1 cellular context compared by ENCODE assay signal in the genomic region with DNA sequence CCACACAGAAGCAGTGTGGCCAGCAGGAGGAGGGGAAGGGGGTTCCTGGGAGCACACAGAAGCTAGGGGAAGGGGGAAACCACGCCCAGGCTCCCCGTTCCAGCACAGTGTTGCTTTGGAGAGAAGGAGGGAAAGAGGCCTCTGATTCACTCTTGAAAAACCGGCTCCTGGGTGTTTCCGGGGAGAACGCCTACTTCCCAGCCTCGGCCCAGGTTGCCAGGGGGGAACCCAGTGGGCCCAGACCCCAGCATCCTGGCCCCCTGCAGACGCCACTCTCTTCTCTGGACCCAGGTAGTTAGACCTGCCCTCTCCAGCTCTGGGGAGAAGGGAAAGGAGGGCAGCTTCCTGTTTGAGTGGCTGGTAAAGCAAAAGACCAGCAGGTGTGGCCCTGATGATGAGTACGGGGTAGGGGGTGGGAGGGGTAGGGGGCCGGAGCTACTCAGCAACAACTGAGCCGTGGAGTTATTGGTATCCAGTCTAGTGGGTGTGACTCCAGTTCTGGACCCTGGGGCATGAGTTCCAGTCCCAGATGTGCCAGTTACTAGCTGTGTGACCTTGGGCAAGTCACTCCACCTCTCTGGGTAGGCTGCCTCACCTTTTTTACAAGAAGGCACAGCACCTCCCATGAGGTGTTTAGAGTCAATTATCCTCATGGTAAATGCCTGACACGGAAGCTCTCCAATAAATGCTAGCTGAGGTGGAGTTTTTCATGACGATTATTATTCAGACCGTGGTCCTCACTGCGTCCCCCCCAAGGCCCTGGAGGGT.
A peak's percentile ranks its signal among the peaks of the same experiment; 100 is the strongest.
TF ChIP-seq lines count a peak whose summit lies in the region.

No MANE protein-coding gene starts in this region.

TF ChIP-seq in K562, 482 proteins besides CTCF, POLR2A, EP300 and RAD21:
- no peak for TF ChIP-seq ZBTB17 (CRISPR knock-in tag; IDR thresholded peaks at IDR 0.05)
- peak; percentile 74 for TF ChIP-seq ZFP36 (IDR thresholded peaks at IDR 0.05; ENCODE audit: low read depth, low read length, partially characterized antibody)
- TF ChIP-seq, protein P1, sequence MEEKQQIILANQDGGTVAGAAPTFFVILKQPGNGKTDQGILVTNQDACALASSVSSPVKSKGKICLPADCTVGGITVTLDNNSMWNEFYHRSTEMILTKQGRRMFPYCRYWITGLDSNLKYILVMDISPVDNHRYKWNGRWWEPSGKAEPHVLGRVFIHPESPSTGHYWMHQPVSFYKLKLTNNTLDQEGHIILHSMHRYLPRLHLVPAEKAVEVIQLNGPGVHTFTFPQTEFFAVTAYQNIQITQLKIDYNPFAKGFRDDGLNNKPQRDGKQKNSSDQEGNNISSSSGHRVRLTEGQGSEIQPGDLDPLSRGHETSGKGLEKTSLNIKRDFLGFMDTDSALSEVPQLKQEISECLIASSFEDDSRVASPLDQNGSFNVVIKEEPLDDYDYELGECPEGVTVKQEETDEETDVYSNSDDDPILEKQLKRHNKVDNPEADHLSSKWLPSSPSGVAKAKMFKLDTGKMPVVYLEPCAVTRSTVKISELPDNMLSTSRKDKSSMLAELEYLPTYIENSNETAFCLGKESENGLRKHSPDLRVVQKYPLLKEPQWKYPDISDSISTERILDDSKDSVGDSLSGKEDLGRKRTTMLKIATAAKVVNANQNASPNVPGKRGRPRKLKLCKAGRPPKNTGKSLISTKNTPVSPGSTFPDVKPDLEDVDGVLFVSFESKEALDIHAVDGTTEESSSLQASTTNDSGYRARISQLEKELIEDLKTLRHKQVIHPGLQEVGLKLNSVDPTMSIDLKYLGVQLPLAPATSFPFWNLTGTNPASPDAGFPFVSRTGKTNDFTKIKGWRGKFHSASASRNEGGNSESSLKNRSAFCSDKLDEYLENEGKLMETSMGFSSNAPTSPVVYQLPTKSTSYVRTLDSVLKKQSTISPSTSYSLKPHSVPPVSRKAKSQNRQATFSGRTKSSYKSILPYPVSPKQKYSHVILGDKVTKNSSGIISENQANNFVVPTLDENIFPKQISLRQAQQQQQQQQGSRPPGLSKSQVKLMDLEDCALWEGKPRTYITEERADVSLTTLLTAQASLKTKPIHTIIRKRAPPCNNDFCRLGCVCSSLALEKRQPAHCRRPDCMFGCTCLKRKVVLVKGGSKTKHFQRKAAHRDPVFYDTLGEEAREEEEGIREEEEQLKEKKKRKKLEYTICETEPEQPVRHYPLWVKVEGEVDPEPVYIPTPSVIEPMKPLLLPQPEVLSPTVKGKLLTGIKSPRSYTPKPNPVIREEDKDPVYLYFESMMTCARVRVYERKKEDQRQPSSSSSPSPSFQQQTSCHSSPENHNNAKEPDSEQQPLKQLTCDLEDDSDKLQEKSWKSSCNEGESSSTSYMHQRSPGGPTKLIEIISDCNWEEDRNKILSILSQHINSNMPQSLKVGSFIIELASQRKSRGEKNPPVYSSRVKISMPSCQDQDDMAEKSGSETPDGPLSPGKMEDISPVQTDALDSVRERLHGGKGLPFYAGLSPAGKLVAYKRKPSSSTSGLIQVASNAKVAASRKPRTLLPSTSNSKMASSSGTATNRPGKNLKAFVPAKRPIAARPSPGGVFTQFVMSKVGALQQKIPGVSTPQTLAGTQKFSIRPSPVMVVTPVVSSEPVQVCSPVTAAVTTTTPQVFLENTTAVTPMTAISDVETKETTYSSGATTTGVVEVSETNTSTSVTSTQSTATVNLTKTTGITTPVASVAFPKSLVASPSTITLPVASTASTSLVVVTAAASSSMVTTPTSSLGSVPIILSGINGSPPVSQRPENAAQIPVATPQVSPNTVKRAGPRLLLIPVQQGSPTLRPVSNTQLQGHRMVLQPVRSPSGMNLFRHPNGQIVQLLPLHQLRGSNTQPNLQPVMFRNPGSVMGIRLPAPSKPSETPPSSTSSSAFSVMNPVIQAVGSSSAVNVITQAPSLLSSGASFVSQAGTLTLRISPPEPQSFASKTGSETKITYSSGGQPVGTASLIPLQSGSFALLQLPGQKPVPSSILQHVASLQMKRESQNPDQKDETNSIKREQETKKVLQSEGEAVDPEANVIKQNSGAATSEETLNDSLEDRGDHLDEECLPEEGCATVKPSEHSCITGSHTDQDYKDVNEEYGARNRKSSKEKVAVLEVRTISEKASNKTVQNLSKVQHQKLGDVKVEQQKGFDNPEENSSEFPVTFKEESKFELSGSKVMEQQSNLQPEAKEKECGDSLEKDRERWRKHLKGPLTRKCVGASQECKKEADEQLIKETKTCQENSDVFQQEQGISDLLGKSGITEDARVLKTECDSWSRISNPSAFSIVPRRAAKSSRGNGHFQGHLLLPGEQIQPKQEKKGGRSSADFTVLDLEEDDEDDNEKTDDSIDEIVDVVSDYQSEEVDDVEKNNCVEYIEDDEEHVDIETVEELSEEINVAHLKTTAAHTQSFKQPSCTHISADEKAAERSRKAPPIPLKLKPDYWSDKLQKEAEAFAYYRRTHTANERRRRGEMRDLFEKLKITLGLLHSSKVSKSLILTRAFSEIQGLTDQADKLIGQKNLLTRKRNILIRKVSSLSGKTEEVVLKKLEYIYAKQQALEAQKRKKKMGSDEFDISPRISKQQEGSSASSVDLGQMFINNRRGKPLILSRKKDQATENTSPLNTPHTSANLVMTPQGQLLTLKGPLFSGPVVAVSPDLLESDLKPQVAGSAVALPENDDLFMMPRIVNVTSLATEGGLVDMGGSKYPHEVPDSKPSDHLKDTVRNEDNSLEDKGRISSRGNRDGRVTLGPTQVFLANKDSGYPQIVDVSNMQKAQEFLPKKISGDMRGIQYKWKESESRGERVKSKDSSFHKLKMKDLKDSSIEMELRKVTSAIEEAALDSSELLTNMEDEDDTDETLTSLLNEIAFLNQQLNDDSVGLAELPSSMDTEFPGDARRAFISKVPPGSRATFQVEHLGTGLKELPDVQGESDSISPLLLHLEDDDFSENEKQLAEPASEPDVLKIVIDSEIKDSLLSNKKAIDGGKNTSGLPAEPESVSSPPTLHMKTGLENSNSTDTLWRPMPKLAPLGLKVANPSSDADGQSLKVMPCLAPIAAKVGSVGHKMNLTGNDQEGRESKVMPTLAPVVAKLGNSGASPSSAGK (IDR thresholded peaks at IDR 0.05) = no peak
- TF ChIP-seq, protein P2, sequence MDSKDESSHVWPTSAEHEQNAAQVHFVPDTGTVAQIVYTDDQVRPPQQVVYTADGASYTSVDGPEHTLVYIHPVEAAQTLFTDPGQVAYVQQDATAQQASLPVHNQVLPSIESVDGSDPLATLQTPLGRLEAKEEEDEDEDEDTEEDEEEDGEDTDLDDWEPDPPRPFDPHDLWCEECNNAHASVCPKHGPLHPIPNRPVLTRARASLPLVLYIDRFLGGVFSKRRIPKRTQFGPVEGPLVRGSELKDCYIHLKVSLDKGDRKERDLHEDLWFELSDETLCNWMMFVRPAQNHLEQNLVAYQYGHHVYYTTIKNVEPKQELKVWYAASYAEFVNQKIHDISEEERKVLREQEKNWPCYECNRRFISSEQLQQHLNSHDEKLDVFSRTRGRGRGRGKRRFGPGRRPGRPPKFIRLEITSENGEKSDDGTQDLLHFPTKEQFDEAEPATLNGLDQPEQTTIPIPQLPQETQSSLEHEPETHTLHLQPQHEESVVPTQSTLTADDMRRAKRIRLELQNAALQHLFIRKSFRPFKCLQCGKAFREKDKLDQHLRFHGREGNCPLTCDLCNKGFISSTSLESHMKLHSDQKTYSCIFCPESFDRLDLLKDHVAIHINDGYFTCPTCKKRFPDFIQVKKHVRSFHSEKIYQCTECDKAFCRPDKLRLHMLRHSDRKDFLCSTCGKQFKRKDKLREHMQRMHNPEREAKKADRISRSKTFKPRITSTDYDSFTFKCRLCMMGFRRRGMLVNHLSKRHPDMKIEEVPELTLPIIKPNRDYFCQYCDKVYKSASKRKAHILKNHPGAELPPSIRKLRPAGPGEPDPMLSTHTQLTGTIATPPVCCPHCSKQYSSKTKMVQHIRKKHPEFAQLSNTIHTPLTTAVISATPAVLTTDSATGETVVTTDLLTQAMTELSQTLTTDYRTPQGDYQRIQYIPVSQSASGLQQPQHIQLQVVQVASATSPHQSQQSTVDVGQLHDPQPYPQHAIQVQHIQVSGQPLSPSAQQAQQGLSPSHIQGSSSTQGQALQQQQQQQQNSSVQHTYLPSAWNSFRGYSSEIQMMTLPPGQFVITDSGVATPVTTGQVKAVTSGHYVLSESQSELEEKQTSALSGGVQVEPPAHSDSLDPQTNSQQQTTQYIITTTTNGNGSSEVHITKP (IDR thresholded peaks at IDR 0.05; ENCODE audit: partially characterized antibody) = peak; percentile 8
- TF ChIP-seq, protein P3, sequence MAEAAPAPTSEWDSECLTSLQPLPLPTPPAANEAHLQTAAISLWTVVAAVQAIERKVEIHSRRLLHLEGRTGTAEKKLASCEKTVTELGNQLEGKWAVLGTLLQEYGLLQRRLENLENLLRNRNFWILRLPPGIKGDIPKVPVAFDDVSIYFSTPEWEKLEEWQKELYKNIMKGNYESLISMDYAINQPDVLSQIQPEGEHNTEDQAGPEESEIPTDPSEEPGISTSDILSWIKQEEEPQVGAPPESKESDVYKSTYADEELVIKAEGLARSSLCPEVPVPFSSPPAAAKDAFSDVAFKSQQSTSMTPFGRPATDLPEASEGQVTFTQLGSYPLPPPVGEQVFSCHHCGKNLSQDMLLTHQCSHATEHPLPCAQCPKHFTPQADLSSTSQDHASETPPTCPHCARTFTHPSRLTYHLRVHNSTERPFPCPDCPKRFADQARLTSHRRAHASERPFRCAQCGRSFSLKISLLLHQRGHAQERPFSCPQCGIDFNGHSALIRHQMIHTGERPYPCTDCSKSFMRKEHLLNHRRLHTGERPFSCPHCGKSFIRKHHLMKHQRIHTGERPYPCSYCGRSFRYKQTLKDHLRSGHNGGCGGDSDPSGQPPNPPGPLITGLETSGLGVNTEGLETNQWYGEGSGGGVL (CRISPR knock-in tag; IDR thresholded peaks at IDR 0.05) = no peak
- TF ChIP-seq U2AF2 (optimal IDR thresholded peaks at IDR 0.05; ENCODE audit: low read depth, low read length) = no peak
- TF ChIP-seq BCOR (IDR thresholded peaks at IDR 0.05) = peak; percentile 65
- no peak for TF ChIP-seq ZNF274 (IDR thresholded peaks at IDR 0.05; ENCODE audit: borderline replicate concordance, low read depth, low read length)
- TF ChIP-seq ZNF717 (CRISPR knock-in tag; IDR thresholded peaks at IDR 0.05) = no peak
- no peak for TF ChIP-seq MIER1 (IDR thresholded peaks at IDR 0.05; ENCODE audit: low read depth)
- no peak for TF ChIP-seq PHF21A (IDR thresholded peaks at IDR 0.05; ENCODE audit: borderline replicate concordance, low read depth)
- TF ChIP-seq RBM25 (IDR thresholded peaks at IDR 0.05; ENCODE audit: low read depth, low read length, severe bottlenecking) = peak; percentile 48
- no peak for TF ChIP-seq XRCC5 (IDR thresholded peaks at IDR 0.05; ENCODE audit: low read depth, low read length)
- TF ChIP-seq, protein P4, sequence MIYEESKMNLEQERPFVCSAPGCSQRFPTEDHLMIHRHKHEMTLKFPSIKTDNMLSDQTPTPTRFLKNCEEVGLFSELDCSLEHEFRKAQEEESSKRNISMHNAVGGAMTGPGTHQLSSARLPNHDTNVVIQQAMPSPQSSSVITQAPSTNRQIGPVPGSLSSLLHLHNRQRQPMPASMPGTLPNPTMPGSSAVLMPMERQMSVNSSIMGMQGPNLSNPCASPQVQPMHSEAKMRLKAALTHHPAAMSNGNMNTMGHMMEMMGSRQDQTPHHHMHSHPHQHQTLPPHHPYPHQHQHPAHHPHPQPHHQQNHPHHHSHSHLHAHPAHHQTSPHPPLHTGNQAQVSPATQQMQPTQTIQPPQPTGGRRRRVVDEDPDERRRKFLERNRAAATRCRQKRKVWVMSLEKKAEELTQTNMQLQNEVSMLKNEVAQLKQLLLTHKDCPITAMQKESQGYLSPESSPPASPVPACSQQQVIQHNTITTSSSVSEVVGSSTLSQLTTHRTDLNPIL (CRISPR knock-in tag; IDR thresholded peaks at IDR 0.05) = no peak
- TF ChIP-seq ZNF282 (CRISPR knock-in tag; IDR thresholded peaks at IDR 0.05) = no peak
- no peak for TF ChIP-seq NFE2 (IDR thresholded peaks at IDR 0.05; ENCODE audit: low read depth)
- TF ChIP-seq BDP1 (IDR thresholded peaks at IDR 0.05; ENCODE audit: insufficient read depth, insufficient read length) = no peak
- TF ChIP-seq RBM15 (IDR thresholded peaks at IDR 0.05; ENCODE audit: insufficient read depth, low read length) = no peak
- no peak for TF ChIP-seq ZNF668 (CRISPR knock-in tag; IDR thresholded peaks at IDR 0.05)
- no peak for TF ChIP-seq FIP1L1 (IDR thresholded peaks at IDR 0.05; ENCODE audit: low read depth, low read length, poor library complexity, severe bottlenecking)
- no peak for TF ChIP-seq RHOXF2B (CRISPR knock-in tag; conservative IDR thresholded peaks at IDR 0.05)
- TF ChIP-seq SIN3B (IDR thresholded peaks at IDR 0.05; ENCODE audit: low read depth) = no peak
- 0 out of 4 replicates have a peak, but pooled peaks have one; percentile 25 to 33 for TF ChIP-seq KDM1A (IDR thresholded peaks at IDR 0.05)
- no peak for TF ChIP-seq ZNF436 (CRISPR knock-in tag; IDR thresholded peaks at IDR 0.05)
- TF ChIP-seq MCM3 (IDR thresholded peaks at IDR 0.05) = no peak
- TF ChIP-seq CHD4 (IDR thresholded peaks at IDR 0.05; ENCODE audit: insufficient read depth, insufficient replicate concordance, low read depth, low read length, poor library complexity, severe bottlenecking) = peak; percentile 21
- TF ChIP-seq ERF (CRISPR knock-in tag; IDR thresholded peaks at IDR 0.05) = no peak
- TF ChIP-seq SETDB1 (IDR thresholded peaks at IDR 0.05; ENCODE audit: low read length) = no peak
- no peak for TF ChIP-seq CBFB (CRISPR knock-in tag; IDR thresholded peaks at IDR 0.05)
- no peak for TF ChIP-seq FOXJ3 (CRISPR knock-in tag; IDR thresholded peaks at IDR 0.05)
- TF ChIP-seq, protein P5, sequence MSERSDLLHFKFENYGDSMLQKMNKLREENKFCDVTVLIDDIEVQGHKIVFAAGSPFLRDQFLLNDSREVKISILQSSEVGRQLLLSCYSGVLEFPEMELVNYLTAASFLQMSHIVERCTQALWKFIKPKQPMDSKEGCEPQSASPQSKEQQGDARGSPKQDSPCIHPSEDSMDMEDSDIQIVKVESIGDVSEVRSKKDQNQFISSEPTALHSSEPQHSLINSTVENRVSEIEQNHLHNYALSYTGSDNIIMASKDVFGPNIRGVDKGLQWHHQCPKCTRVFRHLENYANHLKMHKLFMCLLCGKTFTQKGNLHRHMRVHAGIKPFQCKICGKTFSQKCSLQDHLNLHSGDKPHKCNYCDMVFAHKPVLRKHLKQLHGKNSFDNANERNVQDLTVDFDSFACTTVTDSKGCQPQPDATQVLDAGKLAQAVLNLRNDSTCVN (CRISPR knock-in tag; IDR thresholded peaks at IDR 0.05) = no peak
